ENCODE assay signal across 9 cellular contexts in the genomic region with DNA sequence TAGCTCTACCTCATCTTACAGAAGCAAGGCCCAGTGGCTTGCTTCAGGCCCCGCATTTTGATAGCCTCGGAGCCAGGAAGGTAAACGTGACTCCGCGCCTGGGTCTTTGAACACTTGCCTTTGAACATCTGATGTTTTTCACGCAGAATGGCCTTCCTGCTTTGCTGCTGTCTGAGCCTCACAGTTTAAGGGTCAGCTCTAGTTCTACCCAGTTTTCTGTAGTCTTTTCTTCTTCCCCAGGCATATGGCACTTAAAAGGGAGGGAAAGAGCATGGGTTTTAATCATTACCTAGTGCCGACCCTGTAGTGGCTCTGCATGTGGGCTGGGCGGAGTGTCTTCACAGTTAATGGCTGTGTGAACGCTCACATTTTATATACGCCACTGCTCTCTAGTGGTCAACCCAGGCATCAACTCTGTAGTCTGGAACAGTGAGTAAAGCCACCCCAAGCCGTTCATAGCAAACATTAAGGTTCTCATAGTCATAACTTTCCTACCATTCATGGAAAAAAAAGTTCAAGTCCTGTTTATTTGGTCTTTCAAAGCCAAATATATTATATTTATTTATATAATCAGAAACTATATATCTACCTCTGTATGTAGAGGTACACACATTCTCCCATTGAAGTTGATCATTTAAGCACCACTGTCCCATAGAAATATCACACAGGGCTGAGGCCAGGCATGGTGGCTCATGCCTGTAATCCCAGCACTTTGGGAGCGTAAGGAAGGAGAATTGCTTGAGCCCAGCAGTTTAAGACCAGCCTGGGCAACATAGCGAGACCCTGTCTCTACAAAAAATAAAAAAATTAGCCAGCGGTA.
A peak's percentile ranks its signal among the peaks of the same experiment; 100 is the strongest.
DNase-seq lines count a peak whose midpoint lies in the region; ATAC-seq and TF ChIP-seq lines count a peak whose summit lies in the region.
"Had no signal": no experiment of that assay in that cellular context is flagged by ENCODE, and none has a peak within 500 bp of the region (broad histone marks: within the 10 kb centered on the region; RNA-seq: fewer than 3 reads in every experiment).

No MANE protein-coding gene starts in this region.

- H3K9me3 Mint-ChIP-seq in glutamatergic neuron (ENCODE audit: unreplicated experiment) = peaks cover 6% of the 10 kb centered on the region

- H3K9me3 ChIP-seq in SJSA1 (replicated peaks) = peaks cover 6% of the 10 kb centered on the region; the same call in 1 of the 2 replicates
- H3K9me3 ChIP-seq in prostate gland = no peaks in the 10 kb centered on the region

- peak; percentile 80 for TF ChIP-seq CTCF in GM12874 (IDR thresholded peaks at IDR 0.05; ENCODE audit: insufficient read depth, low read depth, low read length)
- TF ChIP-seq CTCF in glutamatergic neuron (IDR thresholded peaks at IDR 0.05; ENCODE audit: partially characterized antibody, unreplicated experiment) = peak; percentile 75
- peak; percentile 40 to 85 (median 74) for TF ChIP-seq CTCF in prostate gland (IDR thresholded peaks at IDR 0.05)

- H3K36me3 ChIP-seq in SJSA1 (no peaks in the 10 kb centered on the region), prostate gland (no peaks in the 10 kb centered on the region)

- no peak overlapping the region for H3K4me3 Mint-ChIP-seq in glutamatergic neuron (ENCODE audit: unreplicated experiment)

- H3K4me1 Mint-ChIP-seq in glutamatergic neuron (ENCODE audit: low read depth, unreplicated experiment) = peaks cover 20% of the 10 kb centered on the region

- peaks cover 4% of the 10 kb centered on the region for H3K27me3 Mint-ChIP-seq in glutamatergic neuron (ENCODE audit: unreplicated experiment)

- ATAC-seq in HG02588 (IDR thresholded peaks at IDR 0.05; ENCODE audit: unreplicated experiment) = peak; percentile 94

- no peak for TF ChIP-seq POLR2A in prostate gland (IDR thresholded peaks at IDR 0.05)

- H3K27ac ChIP-seq in SJSA1 (no peak overlapping the region), prostate gland (no peak overlapping the region)
- H3K27ac ChIP-seq: skin epidermis had no signal

- intact Hi-C loops in prostate gland (cut with DNase I) = loop anchor here (1.0 to 10.0 kb wide), 3 partner anchors 283 to 652 kb away; partner anchors contain the start of gene XPR1

- H3K27ac Mint-ChIP-seq in glutamatergic neuron (ENCODE audit: unreplicated experiment) = no peak overlapping the region

- no peaks in the 10 kb centered on the region for H3K27me3 ChIP-seq in SJSA1 (replicated peaks)
- H3K27me3 ChIP-seq in prostate gland (replicated peaks; ENCODE audit: insufficient read depth) = no peaks in the 10 kb centered on the region

- peaks cover 7% of the 10 kb centered on the region for H3K36me3 Mint-ChIP-seq in glutamatergic neuron (ENCODE audit: unreplicated experiment)

- no peaks in the 10 kb centered on the region for H3K4me1 ChIP-seq in SJSA1 (replicated peaks)
- no peaks in the 10 kb centered on the region for H3K4me1 ChIP-seq in prostate gland (replicated peaks)

- H3K4me3 ChIP-seq in SJSA1 (no peak overlapping the region), prostate gland (no peak overlapping the region)
- H3K4me3 ChIP-seq: skin epidermis had no signal

- 36% methylated on average over 14 of the region's 14 CpGs for WGBS in prostate gland

- peak; percentile 93 for DNase-seq in NAMALWA (ENCODE audit: low spot score)
- DNase-seq in SJSA1 (ENCODE audit: low read depth in 1 of 2, low spot score in 2 of 2) = peak; percentile 48 to 59
- peak; percentile 76 for DNase-seq in activated naive CD4-positive, alpha-beta T cell treated with anti-CD3 and anti-CD28 coated beads, Interleukin-2, amount 50 U/mL, for 16 hours
- peak; percentile 77 for DNase-seq in glutamatergic neuron
- DNase-seq in prostate gland (ENCODE audit: low spot score) = peak; percentile 43
- DNase-seq in GOT3 (lab: John Stamatoyannopoulos, UW) = no peak
